Comparison of ENCODE assay signal across 9 cellular contexts in the genomic region with DNA sequence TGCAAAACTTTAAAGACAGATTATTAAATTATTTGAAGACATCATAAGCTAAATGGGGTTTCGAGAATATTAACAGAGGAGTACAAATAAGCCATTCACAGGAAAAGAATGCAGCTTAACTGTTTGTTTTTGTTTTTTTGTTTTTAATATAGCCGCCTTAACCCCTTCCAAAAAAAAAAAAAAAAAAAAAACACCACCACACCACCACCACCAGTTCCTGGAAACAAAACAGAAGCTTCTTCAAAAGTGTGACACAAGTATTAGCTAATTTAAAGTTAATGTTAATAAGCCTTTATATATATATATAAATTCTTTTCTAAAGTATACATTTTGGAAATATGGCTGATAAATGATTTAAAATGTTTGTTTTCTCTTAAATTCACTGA. TPM values are rescaled to one million over a fixed set of nuclear protein-coding genes. Genes with fewer than 3 reads are reported as not detected.
A peak's percentile ranks its signal among the peaks of the same experiment; 100 is the strongest.
DNase-seq lines count a peak whose midpoint lies in the region; ATAC-seq, FAIRE-seq and TF ChIP-seq lines count a peak whose summit lies in the region.
"Had no signal": no experiment of that assay in that cellular context is flagged by ENCODE, and none has a peak within 500 bp of the region (broad histone marks: within the 10 kb centered on the region; RNA-seq: fewer than 3 reads in every experiment).

No MANE protein-coding gene starts in this region.

- peaks cover 18% of the 10 kb centered on the region for H3K36me3 Mint-ChIP-seq in activated T-cell treated with anti-CD3 and anti-CD28 coated beads, Interleukin-2, amount 50 U/mL, for 24 hours (ENCODE audit: low read depth)
- peaks cover 3% of the 10 kb centered on the region for H3K36me3 Mint-ChIP-seq in activated naive CD8-positive, alpha-beta T cell treated with anti-CD3 and anti-CD28 coated beads, Interleukin-2, amount 10 ng/mL, durations not matched to agents 7 days and 5 days

- H3K27ac ChIP-seq in HepG2 (ENCODE audit: extremely low read length, insufficient read depth, low read length) = peak overlapping the region; percentile 63
- no peak overlapping the region for H3K27ac ChIP-seq in thyroid gland

- in situ Hi-C loops in HepG2 (cut with HindIII; ENCODE audit: extremely low pct_ligation_motif_present, low pct_unique_long_range_greater_than_20kb) = no loop called here

- H3K9ac ChIP-seq in HepG2 (ENCODE audit: insufficient read depth, low read depth, low read length) = peak overlapping the region; percentile 77

- peak overlapping the region; percentile 84 for H3K4me3 Mint-ChIP-seq in activated T-cell treated with anti-CD3 and anti-CD28 coated beads, Interleukin-2, amount 50 U/mL, for 24 hours
- H3K4me3 Mint-ChIP-seq in activated naive CD8-positive, alpha-beta T cell treated with anti-CD3 and anti-CD28 coated beads, Interleukin-2, amount 10 ng/mL, durations not matched to agents 7 days and 5 days = peak overlapping the region; percentile 99

- H3K27ac Mint-ChIP-seq in activated T-cell treated with anti-CD3 and anti-CD28 coated beads, Interleukin-2, amount 50 U/mL, for 24 hours = peak overlapping the region; percentile 80
- peak overlapping the region; percentile 92 for H3K27ac Mint-ChIP-seq in activated naive CD8-positive, alpha-beta T cell treated with anti-CD3 and anti-CD28 coated beads, Interleukin-2, amount 10 ng/mL, durations not matched to agents 7 days and 5 days

- intact Hi-C loops in HepG2 (cut with micrococcal nuclease; ENCODE audit: unreplicated experiment) = loop anchor here (1.0 to 10.0 kb wide), 2 partner anchors 145 to 210 kb away; partner anchors contain the start of gene MBNL2
- intact Hi-C loops in thyroid gland (cut with DNase I) = loop anchor here (10.0 kb wide), 1 partner anchor 1770 kb away; the partner anchor contains the start of gene UBAC2

- TF ChIP-seq RAD21 in HepG2 (CRISPR knock-in tag; IDR thresholded peaks at IDR 0.05) = no peak

- POLR2A ChIA-PET in activated naive CD8-positive, alpha-beta T cell treated with anti-CD3 and anti-CD28 coated beads, Interleukin-2, amount 10 ng/mL, durations not matched to agents 7 days and 5 days (lab: Charles Lee) = interaction anchor here (0.6 to 1.0 kb wide), 3 partner anchors 53 to 212 kb away, joined by 3 to 5 read pairs (median 3); no protein-coding TSS in a partner anchor
- POLR2A ChIA-PET in HepG2 (lab: Yijun Ruan, JAX) = no interaction called here

- TF ChIP-seq POLR2A in HepG2 (IDR thresholded peaks at IDR 0.05; ENCODE audit: insufficient read depth in 1 of 2, low read depth in 2 of 2, low read length in 2 of 2) (no peak), thyroid gland (IDR thresholded peaks at IDR 0.05) (no peak)

- CTCF ChIA-PET in HepG2 (lab: Yijun Ruan, JAX; ENCODE audit: low intra/inter-chr PET ratio, low total read pairs) = no interaction called here

- H3K27me3 ChIP-seq in HepG2 (ENCODE audit: control insufficient read depth in 1 of 2, insufficient read depth in 2 of 2, low read length in 2 of 2) (no peaks in the 10 kb centered on the region), thyroid gland (no peaks in the 10 kb centered on the region)

- no peaks in the 10 kb centered on the region for H3K9me3 ChIP-seq in HepG2 (ENCODE audit: low read length)
- no peaks in the 10 kb centered on the region for H3K9me3 ChIP-seq in thyroid gland

- peaks cover 0 to 5% of the 10 kb centered on the region in 2 experiments; a peak in 1 of 5 replicates for H3K36me3 ChIP-seq in HepG2 (replicated peaks in 1 of 2; ENCODE audit: control insufficient read depth in 1 of 2, insufficient read depth in 2 of 2, low read length in 2 of 2)
- no peaks in the 10 kb centered on the region for H3K36me3 ChIP-seq in thyroid gland

- TF ChIP-seq EP300 in HepG2 (IDR thresholded peaks at IDR 0.05; ENCODE audit: low read depth in 2 of 2, low read length in 2 of 2) (no peak), HepG2 (CRISPR knock-in tag; IDR thresholded peaks at IDR 0.05; ENCODE audit: borderline replicate concordance) (no peak)

- TF ChIP-seq CTCF in HepG2 (CRISPR knock-in tag; IDR thresholded peaks at IDR 0.05) (no peak), thyroid gland (IDR thresholded peaks at IDR 0.05) (no peak)

- no peak for ATAC-seq in activated naive CD8-positive, alpha-beta T cell treated with anti-CD3 and anti-CD28 coated beads, Interleukin-2, amount 10 ng/mL, durations not matched to agents 7 days and 5 days (ENCODE audit: low read depth)
- no peak for ATAC-seq in HepG2
- ATAC-seq in HG02588 (IDR thresholded peaks at IDR 0.05; ENCODE audit: unreplicated experiment) = no peak
- ATAC-seq in HG03135 (IDR thresholded peaks at IDR 0.05; ENCODE audit: unreplicated experiment) = no peak

- H3K4me1 Mint-ChIP-seq in activated T-cell treated with anti-CD3 and anti-CD28 coated beads, Interleukin-2, amount 50 U/mL, for 24 hours (ENCODE audit: low read depth) = peaks cover 34% of the 10 kb centered on the region
- peaks cover 24% of the 10 kb centered on the region for H3K4me1 Mint-ChIP-seq in activated naive CD8-positive, alpha-beta T cell treated with anti-CD3 and anti-CD28 coated beads, Interleukin-2, amount 10 ng/mL, durations not matched to agents 7 days and 5 days

- 18% methylated on average over 2 of the region's 2 CpGs for WGBS in HepG2 (ENCODE audit: low lambda C conversion rate)
- 27 to 28% methylated on average over 2 of the region's 2 CpGs for WGBS in thyroid gland, 2 donors

- H3K4me1 ChIP-seq in HepG2 (ENCODE audit: insufficient read depth, low read length) (peaks cover 57% of the 10 kb centered on the region), thyroid gland (peaks cover 0 to 8% of the 10 kb centered on the region in 2 donors)

- DNase-seq in activated T-cell treated with anti-CD3 and anti-CD28 coated beads, Interleukin-2, amount 50 U/mL, for 24 hours = no peak
- DNase-seq in activated T-cell treated with anti-CD3 and anti-CD28 coated beads for 4 hours (no peak), HepG2 (ENCODE audit: low spot score) (no peak), thyroid gland (no peak), NCI-H510A treated with DMSO at 0.1 percent for 48 hours (lab: John Stamatoyannopoulos, UW) (no peak)
- no peak for DNase-seq in activated naive CD8-positive, alpha-beta T cell treated with anti-CD3 and anti-CD28 coated beads, Interleukin-2, amount 10 ng/mL, durations not matched to agents 7 days and 5 days
- DNase-seq: COR-L47 had no signal

- no peaks in the 10 kb centered on the region for H3K27me3 Mint-ChIP-seq in activated T-cell treated with anti-CD3 and anti-CD28 coated beads, Interleukin-2, amount 50 U/mL, for 24 hours
- no peaks in the 10 kb centered on the region for H3K27me3 Mint-ChIP-seq in activated naive CD8-positive, alpha-beta T cell treated with anti-CD3 and anti-CD28 coated beads, Interleukin-2, amount 10 ng/mL, durations not matched to agents 7 days and 5 days

- peak overlapping the region; percentile 92 for H3K4me2 ChIP-seq in HepG2 (ENCODE audit: low read depth, low read length)

- BruUV-seq in HepG2 (replicated peaks; lab: Mats Ljungman, UMichigan) = no TSS peak

- H3K4me3 ChIP-seq in HepG2 (replicated peaks in 1 of 3; ENCODE audit: insufficient read depth in 1 of 3, low read depth in 2 of 3, low read length in 3 of 3) (peak overlapping the region; percentile 82 to 90 (median 89); a peak in 5 of 6 replicates), thyroid gland (replicated peaks in 1 of 3) (peak overlapping the region in 2 of 3 donors; percentile 48 to 56)

- no peak for FAIRE-seq in HepG2 (lab: Jason Lieb, UNC)

- H2AFZ ChIP-seq in HepG2 (ENCODE audit: low read length) = no peak overlapping the region

- H4K20me1 ChIP-seq in HepG2 (ENCODE audit: insufficient read depth, low read length) = no peaks in the 10 kb centered on the region

- H3K79me2 ChIP-seq in HepG2 (ENCODE audit: insufficient read depth, low read length) = peaks cover 32% of the 10 kb centered on the region

- no peaks in the 10 kb centered on the region for H3K9me3 Mint-ChIP-seq in activated T-cell treated with anti-CD3 and anti-CD28 coated beads, Interleukin-2, amount 50 U/mL, for 24 hours
- H3K9me3 Mint-ChIP-seq in activated naive CD8-positive, alpha-beta T cell treated with anti-CD3 and anti-CD28 coated beads, Interleukin-2, amount 10 ng/mL, durations not matched to agents 7 days and 5 days = no peaks in the 10 kb centered on the region

TF ChIP-seq in HepG2, 621 proteins besides CTCF, POLR2A, EP300 and RAD21:
- TF ChIP-seq NFE2L2 (IDR thresholded peaks at IDR 0.05; ENCODE audit: low read length) = no peak

RNA-seq across cellular contexts. Expression of gene RAP2A, which starts 1.3 kb away (rescaled TPM):
- total RNA-seq in activated naive CD8-positive, alpha-beta T cell treated with anti-CD3 and anti-CD28 coated beads, Interleukin-2, amount 10 ng/mL, durations not matched to agents 7 days and 5 days = 10 to 100 TPM; 26.4 to 29.5 TPM
- 23.1 and 31.2 TPM in 2 replicates for total RNA-seq in HepG2 (2016; rRNA removed; fragmentation: Illumina TruSeq; extraction: Trizol)
- total RNA-seq in HepG2 (2016; cell fraction: cytosol; rRNA removed; fragmentation: Illumina TruSeq; extraction: Trizol; ENCODE audit: low read depth) = 8.2 and 8.3 TPM in 2 replicates
- 22.5 and 27.5 TPM in 2 replicates for total RNA-seq in HepG2 (2016; cell fraction: insoluble cytoplasmic fraction; rRNA removed; fragmentation: Illumina TruSeq; extraction: Trizol)
- total RNA-seq in HepG2 (2016; cell fraction: membrane; rRNA removed; fragmentation: Illumina TruSeq; extraction: Trizol) = 37.9 and 44.9 TPM in 2 replicates
- 11.6 and 12.3 TPM in 2 replicates for total RNA-seq in HepG2 (2016; cell fraction: nucleus; rRNA removed; fragmentation: Illumina TruSeq; extraction: Trizol)
- polyA plus RNA-seq in HepG2 (2011; rRNA removed) = 9.9 and 10.3 TPM in 2 replicates
- polyA plus RNA-seq in HepG2 (2011; cell fraction: cytosol; rRNA removed) = 3.2 and 5.4 TPM in 2 replicates
- polyA plus RNA-seq in HepG2 (2011; cell fraction: nucleus; rRNA removed) = 3.2 and 3.5 TPM in 2 replicates
- 11.4 and 12.1 TPM in 2 replicates for polyA plus RNA-seq in HepG2 (2012)
- polyA plus RNA-seq in HepG2 (2016; cell fraction: cytosol; fragmentation: Illumina TruSeq; extraction: Trizol; ENCODE audit: low read depth) = 8.7 and 9.1 TPM in 2 replicates
- 23.3 and 25.3 TPM in 2 replicates for polyA plus RNA-seq in HepG2 (2016; cell fraction: insoluble cytoplasmic fraction; fragmentation: Illumina TruSeq; extraction: Trizol; ENCODE audit: low read depth)
- polyA plus RNA-seq in HepG2 (2016; cell fraction: membrane; fragmentation: Illumina TruSeq; extraction: Trizol; ENCODE audit: low read depth) = 20.5 and 25.5 TPM in 2 replicates
- 12.6 TPM in 2 replicates for polyA plus RNA-seq in HepG2 (2016; cell fraction: nucleus; fragmentation: Illumina TruSeq; extraction: Trizol; ENCODE audit: insufficient read depth, low read depth)
- 44.2 and 45.5 TPM in 2 replicates for polyA minus RNA-seq in HepG2 (2011; rRNA and poly(A)+ RNA removed; ENCODE audit: low replicate concordance)
- 14.5 and 18.9 TPM in 2 replicates for polyA minus RNA-seq in HepG2 (2011; cell fraction: cytosol; rRNA and poly(A)+ RNA removed)
- polyA minus RNA-seq in HepG2 (2011; cell fraction: nucleus; rRNA and poly(A)+ RNA removed) = 12.9 and 17.0 TPM in 2 replicates
- 10 to 100 TPM; 15.8 to 26.9 (median 18.2) TPM for total RNA-seq in thyroid gland
